1 cellular context compared by ENCODE assay signal in the genomic region with DNA sequence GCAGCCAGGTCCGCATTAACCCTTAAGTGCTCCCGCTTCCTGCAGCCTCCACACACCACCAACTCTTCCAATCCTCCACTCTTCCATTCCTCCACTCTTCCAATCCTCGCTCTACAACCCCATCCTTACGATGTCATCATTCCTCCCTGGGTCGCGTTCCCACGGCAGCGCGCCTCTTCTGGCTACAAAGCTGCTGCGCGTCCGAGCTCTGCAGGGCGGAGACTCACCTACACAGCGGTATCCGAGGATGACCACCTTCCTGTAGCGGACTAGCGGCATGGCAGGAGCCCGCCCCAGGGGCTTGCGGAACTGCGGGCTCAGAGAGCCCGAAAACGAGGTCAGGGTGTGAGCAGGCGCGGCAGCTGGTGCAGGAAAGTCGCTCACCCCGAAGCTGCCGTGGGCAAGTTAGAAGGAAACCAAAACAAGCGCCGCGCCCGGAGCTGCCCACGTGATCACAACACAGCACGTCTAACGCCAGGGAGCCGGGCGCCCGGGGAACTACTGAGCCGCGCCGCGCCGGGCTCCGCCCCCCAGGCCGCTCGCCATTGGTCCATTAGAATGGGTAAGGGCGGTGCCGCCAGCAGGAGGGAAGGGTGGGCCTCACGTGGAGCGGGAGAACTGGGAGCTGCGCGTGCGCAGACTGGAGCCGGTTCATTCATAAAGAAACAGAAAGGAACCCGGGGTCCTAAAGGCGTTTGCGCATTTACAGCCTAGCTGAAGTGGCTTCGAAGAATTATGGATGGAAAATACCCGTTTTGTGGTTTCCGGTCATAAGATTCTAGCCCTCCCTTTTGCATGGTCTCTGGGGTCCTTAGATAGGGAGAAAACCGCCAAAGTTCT.
A peak's percentile ranks its signal among the peaks of the same experiment; 100 is the strongest.
TF ChIP-seq lines count a peak whose summit lies in the region.

A gene with protein sequence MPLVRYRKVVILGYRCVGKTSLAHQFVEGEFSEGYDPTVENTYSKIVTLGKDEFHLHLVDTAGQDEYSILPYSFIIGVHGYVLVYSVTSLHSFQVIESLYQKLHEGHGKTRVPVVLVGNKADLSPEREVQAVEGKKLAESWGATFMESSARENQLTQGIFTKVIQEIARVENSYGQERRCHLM (minus strand): TSS at position 473 of the 840 bp plus-strand sequence. CDS start 194 bp downstream, at position 279.

TF ChIP-seq in GM12878, 131 proteins besides CTCF, POLR2A, EP300 and RAD21 (continued from another document and continues in another):
- TF ChIP-seq CUX1 (IDR thresholded peaks at IDR 0.05; ENCODE audit: insufficient replicate concordance, low read depth, low read length) (no peak), ZNF207 (IDR thresholded peaks at IDR 0.05; ENCODE audit: borderline replicate concordance) (peak; percentile 56), SIN3A (IDR thresholded peaks at IDR 0.05; ENCODE audit: low read depth, low read length) (peak; percentile 88; the same call in 1 of the 2 replicates), E4F1 (IDR thresholded peaks at IDR 0.05; ENCODE audit: borderline replicate concordance, partially characterized antibody) (no peak), TBL1XR1 (IDR thresholded peaks at IDR 0.05; ENCODE audit: low read depth, low read length) (no peak), FOXM1 (IDR thresholded peaks at IDR 0.05; ENCODE audit: low read depth, low read length) (0 out of 2 replicates have a peak, but pooled peaks have one; percentile 18), IKZF2 (IDR thresholded peaks at IDR 0.05) (peak; percentile 38 to 53; a peak in 3 of 4 replicates), HSF1 (IDR thresholded peaks at IDR 0.05; ENCODE audit: low read depth, low read length) (peak; percentile 87; the same call in 1 of the 2 replicates), NR2F1 (conservative IDR thresholded peaks at IDR 0.05) (no peak), YY1 (IDR thresholded peaks at IDR 0.05; ENCODE audit: low read depth, low read length) (no peak), CBX5 (IDR thresholded peaks at IDR 0.05; ENCODE audit: low read depth) (no peak), RUNX3 (IDR thresholded peaks at IDR 0.05; ENCODE audit: low read length) (peak; percentile 93), TCF3 (IDR thresholded peaks at IDR 0.05; ENCODE audit: borderline replicate concordance, insufficient read depth, low read depth, low read length) (no peak), RELA (IDR thresholded peaks at IDR 0.05; ENCODE audit: borderline replicate concordance, partially characterized antibody) (peak; percentile 66), BHLHE40 (IDR thresholded peaks at IDR 0.05; ENCODE audit: borderline replicate concordance in 1 of 2, low read depth in 2 of 2, low read length in 1 of 2) (peak; percentile 94 to 95), MEF2A (IDR thresholded peaks at IDR 0.05; ENCODE audit: insufficient read depth, low read depth, low read length) (no peak), HCFC1 (IDR thresholded peaks at IDR 0.05; ENCODE audit: low read length) (0 out of 2 replicates have a peak, but pooled peaks have one; percentile 31), EZH2 (IDR thresholded peaks at IDR 0.05; ENCODE audit: borderline replicate concordance, control insufficient read depth, low read depth, low read length) (no peak), HDAC2 (IDR thresholded peaks at IDR 0.05) (0 out of 2 replicates have a peak, but pooled peaks have one; percentile 77), CBX3 (IDR thresholded peaks at IDR 0.05; ENCODE audit: borderline replicate concordance, low read depth) (no peak), NFIC (IDR thresholded peaks at IDR 0.05; ENCODE audit: low read depth, low read length) (0 out of 2 replicates have a peak, but pooled peaks have one; percentile 29), SREBF2 (IDR thresholded peaks at IDR 0.05; ENCODE audit: low read length) (no peak), E2F8 (IDR thresholded peaks at IDR 0.05; ENCODE audit: low read depth, partially characterized antibody) (no peak), TAF1 (IDR thresholded peaks at IDR 0.05; ENCODE audit: borderline replicate concordance, low read depth, low read length) (0 out of 2 replicates have a peak, but pooled peaks have one; percentile 31), ZNF622 (IDR thresholded peaks at IDR 0.05) (no peak), CHD4 (IDR thresholded peaks at IDR 0.05) (no peak), ZSCAN29 (IDR thresholded peaks at IDR 0.05) (peak; percentile 88)
- TF ChIP-seq, protein P1, sequence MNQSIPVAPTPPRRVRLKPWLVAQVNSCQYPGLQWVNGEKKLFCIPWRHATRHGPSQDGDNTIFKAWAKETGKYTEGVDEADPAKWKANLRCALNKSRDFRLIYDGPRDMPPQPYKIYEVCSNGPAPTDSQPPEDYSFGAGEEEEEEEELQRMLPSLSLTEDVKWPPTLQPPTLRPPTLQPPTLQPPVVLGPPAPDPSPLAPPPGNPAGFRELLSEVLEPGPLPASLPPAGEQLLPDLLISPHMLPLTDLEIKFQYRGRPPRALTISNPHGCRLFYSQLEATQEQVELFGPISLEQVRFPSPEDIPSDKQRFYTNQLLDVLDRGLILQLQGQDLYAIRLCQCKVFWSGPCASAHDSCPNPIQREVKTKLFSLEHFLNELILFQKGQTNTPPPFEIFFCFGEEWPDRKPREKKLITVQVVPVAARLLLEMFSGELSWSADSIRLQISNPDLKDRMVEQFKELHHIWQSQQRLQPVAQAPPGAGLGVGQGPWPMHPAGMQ (IDR thresholded peaks at IDR 0.05; ENCODE audit: borderline replicate concordance): no peak
- TF ChIP-seq, protein P2, sequence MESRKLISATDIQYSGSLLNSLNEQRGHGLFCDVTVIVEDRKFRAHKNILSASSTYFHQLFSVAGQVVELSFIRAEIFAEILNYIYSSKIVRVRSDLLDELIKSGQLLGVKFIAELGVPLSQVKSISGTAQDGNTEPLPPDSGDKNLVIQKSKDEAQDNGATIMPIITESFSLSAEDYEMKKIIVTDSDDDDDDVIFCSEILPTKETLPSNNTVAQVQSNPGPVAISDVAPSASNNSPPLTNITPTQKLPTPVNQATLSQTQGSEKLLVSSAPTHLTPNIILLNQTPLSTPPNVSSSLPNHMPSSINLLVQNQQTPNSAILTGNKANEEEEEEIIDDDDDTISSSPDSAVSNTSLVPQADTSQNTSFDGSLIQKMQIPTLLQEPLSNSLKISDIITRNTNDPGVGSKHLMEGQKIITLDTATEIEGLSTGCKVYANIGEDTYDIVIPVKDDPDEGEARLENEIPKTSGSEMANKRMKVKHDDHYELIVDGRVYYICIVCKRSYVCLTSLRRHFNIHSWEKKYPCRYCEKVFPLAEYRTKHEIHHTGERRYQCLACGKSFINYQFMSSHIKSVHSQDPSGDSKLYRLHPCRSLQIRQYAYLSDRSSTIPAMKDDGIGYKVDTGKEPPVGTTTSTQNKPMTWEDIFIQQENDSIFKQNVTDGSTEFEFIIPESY (IDR thresholded peaks at IDR 0.05): no peak
- TF ChIP-seq, protein P3, sequence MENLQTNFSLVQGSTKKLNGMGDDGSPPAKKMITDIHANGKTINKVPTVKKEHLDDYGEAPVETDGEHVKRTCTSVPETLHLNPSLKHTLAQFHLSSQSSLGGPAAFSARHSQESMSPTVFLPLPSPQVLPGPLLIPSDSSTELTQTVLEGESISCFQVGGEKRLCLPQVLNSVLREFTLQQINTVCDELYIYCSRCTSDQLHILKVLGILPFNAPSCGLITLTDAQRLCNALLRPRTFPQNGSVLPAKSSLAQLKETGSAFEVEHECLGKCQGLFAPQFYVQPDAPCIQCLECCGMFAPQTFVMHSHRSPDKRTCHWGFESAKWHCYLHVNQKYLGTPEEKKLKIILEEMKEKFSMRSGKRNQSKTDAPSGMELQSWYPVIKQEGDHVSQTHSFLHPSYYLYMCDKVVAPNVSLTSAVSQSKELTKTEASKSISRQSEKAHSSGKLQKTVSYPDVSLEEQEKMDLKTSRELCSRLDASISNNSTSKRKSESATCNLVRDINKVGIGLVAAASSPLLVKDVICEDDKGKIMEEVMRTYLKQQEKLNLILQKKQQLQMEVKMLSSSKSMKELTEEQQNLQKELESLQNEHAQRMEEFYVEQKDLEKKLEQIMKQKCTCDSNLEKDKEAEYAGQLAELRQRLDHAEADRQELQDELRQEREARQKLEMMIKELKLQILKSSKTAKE (IDR thresholded peaks at IDR 0.05; ENCODE audit: low read depth, poor library complexity, severe bottlenecking): peak; percentile 68
- TF ChIP-seq, protein P4, sequence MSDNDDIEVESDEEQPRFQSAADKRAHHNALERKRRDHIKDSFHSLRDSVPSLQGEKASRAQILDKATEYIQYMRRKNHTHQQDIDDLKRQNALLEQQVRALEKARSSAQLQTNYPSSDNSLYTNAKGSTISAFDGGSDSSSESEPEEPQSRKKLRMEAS (IDR thresholded peaks at IDR 0.05; ENCODE audit: low read depth, low read length): peak; percentile 97
